ENCODE assay signal across 27 cellular contexts in genomic region chr2:16526193-16526592, GRCh38.
"Had no signal": no experiment of that assay in that cellular context is flagged by ENCODE, and none has a peak within 500 bp of the region (broad histone marks: within the 10 kb centered on the region; RNA-seq: fewer than 3 reads in every experiment).

No MANE protein-coding gene starts in this region.

- H3K27ac ChIP-seq: HL-60, KMS-11, PC-9, Peyer's patch, SJCRH30 had no signal

- H3K9me3 ChIP-seq: Peyer's patch, SJCRH30 had no signal

- H3K4me3 ChIP-seq: K562, PC-9, Peyer's patch, SJCRH30 had no signal

- H3K27me3 ChIP-seq: Peyer's patch, SJCRH30 had no signal

- ATAC-seq: Right ventricle myocardium inferior, SK-N-SH treated with all-trans-retinoic acid at 6 μM for 48 hours had no signal

- H3K36me3 ChIP-seq: Peyer's patch, SJCRH30 had no signal

- DNase-seq: Kasumi-1, MM.1S, NCI-H1048, NCI-H1105, NCI-H1417, NCI-H1436 treated with DMSO at 0.1 percent for 48 hours, NCI-H1694, NCI-H187 treated with DMSO at 0.1 percent for 48 hours, NCI-H2029 treated with DMSO at 0.1 percent for 48 hours, NCI-H2107, NCI-H2171, NCI-H226, NCI-H446, NCI-H510A, NCI-H524 treated with DMSO at 0.1 percent for 48 hours, NCI-H69, NCI-H774, OCI-M1, PC-9, Peyer's patch, SHP77 treated with DMSO at 0.1 percent for 48 hours, SJCRH30 had no signal

- H3K4me1 ChIP-seq: Peyer's patch had no signal
